In the genomic region with DNA sequence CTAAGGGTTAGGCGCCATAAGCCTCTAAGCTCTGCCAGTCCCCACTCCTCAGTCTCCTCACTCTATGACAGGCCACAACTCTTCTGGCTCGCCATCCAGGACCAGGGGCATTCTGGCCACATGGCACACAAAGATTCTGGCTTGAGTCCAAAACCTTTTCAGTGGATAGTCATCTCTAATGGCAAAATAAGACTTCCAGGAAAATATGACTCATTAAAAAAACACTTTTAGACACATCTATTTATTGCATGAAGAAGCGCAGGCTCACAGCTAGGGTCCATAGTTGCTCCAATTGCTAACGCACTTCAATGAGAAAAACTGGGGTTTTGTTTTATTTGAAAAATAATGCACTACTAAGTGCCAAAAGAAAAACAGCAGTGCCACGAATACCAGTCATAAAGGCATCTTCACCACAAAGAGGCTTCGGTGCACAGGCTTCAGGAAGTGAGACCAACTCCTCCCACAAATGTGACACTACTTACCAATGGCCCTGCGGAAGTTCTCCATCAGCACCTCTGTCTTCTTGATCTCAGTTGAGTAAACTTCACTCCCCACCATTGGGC, we compare ENCODE assay signal across 8 cellular contexts. TPM values are rescaled to one million over a fixed set of nuclear protein-coding genes. Genes with fewer than 3 reads are reported as not detected.
DNase-seq lines count a peak whose midpoint lies in the region; ATAC-seq and TF ChIP-seq lines count a peak whose summit lies in the region.

No MANE protein-coding gene starts in this region.

- DNase-seq in GM03348 (ENCODE audit: low spot score) (peak; percentile 32), NCI-H2196 (lab: John Stamatoyannopoulos, UW; ENCODE audit: unreplicated experiment) (peak; percentile 88), kidney epithelial cell (ENCODE audit: low read depth) (peak; percentile 76), stomach (no peak), DMS114 treated with DMSO at 0.1 percent for 48 hours (lab: John Stamatoyannopoulos, UW; ENCODE audit: unreplicated experiment) (no peak)
- DNase-seq in activated T-helper 2 cell treated with anti-CD3 and anti-CD28 coated beads, Interferon-gamma antibody, Interleukin-2, Interleukin-4, amounts not matched to agents 10 μg/mL and 5 μg/mL and 100 μg/mL, durations not matched to agents 14 hours and 24 hours and 36 hours (ENCODE audit: low spot score): peak; percentile 32

- no peaks in the 10 kb centered on the region for H3K9me3 Mint-ChIP-seq in activated T-helper 2 cell treated with anti-CD3 and anti-CD28 coated beads, Interferon-gamma antibody, Interleukin-2, Interleukin-4, amounts not matched to agents 10 μg/mL and 5 μg/mL and 100 μg/mL, durations not matched to agents 14 hours and 24 hours and 36 hours

- 71 to 88% (median 78%) methylated on average over 7 of the region's 7 CpGs for WGBS in stomach, 5 donors

- TF ChIP-seq POLR2A in stomach (IDR thresholded peaks at IDR 0.05): no peak

- H3K27ac ChIP-seq in stomach: peak overlapping the region in 2 of 5 donors; percentile 4 to 31

- H3K9me3 ChIP-seq in stomach: no peaks in the 10 kb centered on the region

- peaks cover 68% of the 10 kb centered on the region for H3K36me3 Mint-ChIP-seq in activated T-helper 2 cell treated with anti-CD3 and anti-CD28 coated beads, Interferon-gamma antibody, Interleukin-2, Interleukin-4, amounts not matched to agents 10 μg/mL and 5 μg/mL and 100 μg/mL, durations not matched to agents 14 hours and 24 hours and 36 hours (ENCODE audit: low read depth)

- intact Hi-C loops in activated T-helper 2 cell treated with anti-CD3 and anti-CD28 coated beads, Interferon-gamma antibody, Interleukin-2, Interleukin-4, amounts not matched to agents 10 μg/mL and 5 μg/mL and 100 μg/mL, durations not matched to agents 14 hours and 24 hours and 36 hours (cut with micrococcal nuclease): loop anchor here (1.0 to 5.0 kb wide), 2 partner anchors 11 to 40 kb away; partner anchors contain the start of genes EEFSEC and RUVBL1
- intact Hi-C loops in stomach (cut with DNase I; ENCODE audit: low total_unique reads): no loop called here

- peaks cover 40% of the 10 kb centered on the region for H3K4me1 Mint-ChIP-seq in activated T-helper 2 cell treated with anti-CD3 and anti-CD28 coated beads, Interferon-gamma antibody, Interleukin-2, Interleukin-4, amounts not matched to agents 10 μg/mL and 5 μg/mL and 100 μg/mL, durations not matched to agents 14 hours and 24 hours and 36 hours (ENCODE audit: low read depth)

- H3K36me3 ChIP-seq in kidney epithelial cell (ENCODE audit: control insufficient read depth, insufficient read depth, low read length) (peaks cover 1% of the 10 kb centered on the region), stomach (peaks cover 10 to 68% (median 65%) of the 10 kb centered on the region in 4 donors)

- H3K27ac Mint-ChIP-seq in activated T-helper 2 cell treated with anti-CD3 and anti-CD28 coated beads, Interferon-gamma antibody, Interleukin-2, Interleukin-4, amounts not matched to agents 10 μg/mL and 5 μg/mL and 100 μg/mL, durations not matched to agents 14 hours and 24 hours and 36 hours: peak overlapping the region; percentile 93

- peaks cover 0 to 28% (median 0%) of the 10 kb centered on the region in 4 donors for H3K4me1 ChIP-seq in stomach

- no peak for TF ChIP-seq EP300 in stomach (IDR thresholded peaks at IDR 0.05)

- no peak for TF ChIP-seq CTCF in kidney epithelial cell (IDR thresholded peaks at IDR 0.05; ENCODE audit: insufficient read depth, low read length, poor library complexity, severe bottlenecking)
- no peak for TF ChIP-seq CTCF in stomach (IDR thresholded peaks at IDR 0.05)

- peak overlapping the region; percentile 51 for H3K4me3 Mint-ChIP-seq in activated T-helper 2 cell treated with anti-CD3 and anti-CD28 coated beads, Interferon-gamma antibody, Interleukin-2, Interleukin-4, amounts not matched to agents 10 μg/mL and 5 μg/mL and 100 μg/mL, durations not matched to agents 14 hours and 24 hours and 36 hours (ENCODE audit: low read depth)

- H3K27me3 ChIP-seq in kidney epithelial cell (ENCODE audit: control insufficient read depth, insufficient read depth, low read length): no peaks in the 10 kb centered on the region
- H3K27me3 ChIP-seq in stomach: no peaks in the 10 kb centered on the region

- no peak for ATAC-seq in HG03095 (IDR thresholded peaks at IDR 0.05; ENCODE audit: unreplicated experiment)
- ATAC-seq in GM21515 (IDR thresholded peaks at IDR 0.05; ENCODE audit: unreplicated experiment): no peak

- no peaks in the 10 kb centered on the region for H3K27me3 Mint-ChIP-seq in activated T-helper 2 cell treated with anti-CD3 and anti-CD28 coated beads, Interferon-gamma antibody, Interleukin-2, Interleukin-4, amounts not matched to agents 10 μg/mL and 5 μg/mL and 100 μg/mL, durations not matched to agents 14 hours and 24 hours and 36 hours (ENCODE audit: low read depth)

- H3K4me3 ChIP-seq in kidney epithelial cell (ENCODE audit: low read depth, low read length) (no peak overlapping the region), stomach (no peak overlapping the region)

RNA-seq across cellular contexts. Expression of gene RUVBL1, which starts 11.1 kb away (rescaled TPM):
- 111 and 112 TPM in 2 replicates for total RNA-seq in activated T-helper 2 cell treated with anti-CD3 and anti-CD28 coated beads, Interferon-gamma antibody, Interleukin-2, Interleukin-4, amounts not matched to agents 10 μg/mL and 5 μg/mL and 100 μg/mL, durations not matched to agents 14 hours and 24 hours and 36 hours
- 68.4 and 68.7 TPM in 2 replicates for total RNA-seq in kidney epithelial cell
- total RNA-seq in stomach: 10 to 100 TPM in 2 of 5 donors, 1 to 10 TPM in 2, not detected in 1; 3.5 to 26.4 (median 9.2) TPM
- 10 to 100 TPM; 12.7 to 17.8 (median 14.6) TPM for polyA plus RNA-seq in stomach

RNA-seq across cellular contexts. Expression of gene EEFSEC, which starts 40.8 kb away (rescaled TPM):
- total RNA-seq in activated T-helper 2 cell treated with anti-CD3 and anti-CD28 coated beads, Interferon-gamma antibody, Interleukin-2, Interleukin-4, amounts not matched to agents 10 μg/mL and 5 μg/mL and 100 μg/mL, durations not matched to agents 14 hours and 24 hours and 36 hours: 22.0 and 23.8 TPM in 2 replicates
- total RNA-seq in kidney epithelial cell: 12.6 and 14.7 TPM in 2 replicates
- 10 to 100 TPM in 4 of 5 donors, 1 to 10 TPM in 1; 5.0 to 39.1 (median 19.2) TPM for total RNA-seq in stomach
- polyA plus RNA-seq in stomach: 10 to 100 TPM in 1 of 3 donors, 1 to 10 TPM in 2; 8.0 to 12.2 (median 9.2) TPM

Comparison
In these comparisons a context has a peak if more than half of its experiments do, and no peak if none do; other contexts are left out.
1. DNase-seq: peak in GM03348 (single experiment), NCI-H2196 (single experiment), activated T-helper 2 cell treated with anti-CD3 and anti-CD28 coated beads, Interferon-gamma antibody, Interleukin-2, Interleukin-4, amounts not matched to agents 10 μg/mL and 5 μg/mL and 100 μg/mL, durations not matched to agents 14 hours and 24 hours and 36 hours (single experiment) and kidney epithelial cell (single experiment); none in stomach (single experiment) and DMS114 treated with DMSO at 0.1 percent for 48 hours (single experiment).